ENCODE assay signal across 20 cellular contexts in genomic region chr1:171869097-171869496, GRCh38. TPM values are rescaled to one million over a fixed set of nuclear protein-coding genes. Genes with fewer than 3 reads are reported as not detected.
DNase-seq lines count a peak whose midpoint lies in the region; TF ChIP-seq lines count a peak whose summit lies in the region.
"Had no signal": no experiment of that assay in that cellular context is flagged by ENCODE, and none has a peak within 500 bp of the region (broad histone marks: within the 10 kb centered on the region; RNA-seq: fewer than 3 reads in every experiment).

No MANE protein-coding gene starts in this region.

- no peak overlapping the region for H3K27ac ChIP-seq in Peyer's patch
- H3K27ac ChIP-seq: GM23248, ovary, thoracic aorta had no signal

- H3K4me3 ChIP-seq in Peyer's patch = no peak overlapping the region
- H3K4me3 ChIP-seq: GM23248, lung, ovary, sigmoid colon, thoracic aorta had no signal

- no peak for TF ChIP-seq POLR2A in Peyer's patch (IDR thresholded peaks at IDR 0.05)

- no peaks in the 10 kb centered on the region for H3K4me1 ChIP-seq in Peyer's patch
- H3K4me1 ChIP-seq: sigmoid colon had no signal

- peaks cover 7% of the 10 kb centered on the region for H3K27me3 Mint-ChIP-seq in activated naive CD8-positive, alpha-beta T cell treated with anti-CD3 and anti-CD28 coated beads for 36 hours
- H3K27me3 Mint-ChIP-seq: stimulated activated memory B cell treated with anti-CD40 and anti-IgM and Interleukin-4, amounts not matched to agents 10 μg/mL and 1 μg/mL and 100 μg/mL, for 72 hours had no signal

- in situ Hi-C loops in G401 (cut with HindIII; ENCODE audit: low sequenced_read_pairs) = no loop called here

- DNase-seq in COR-L47 (lab: John Stamatoyannopoulos, UW) (peak; percentile 19), G401 (ENCODE audit: low spot score) (peak; percentile 81), astrocyte of the hippocampus (ENCODE audit: low read depth, low spot score) (peak; percentile 72), kidney tubule cell (ENCODE audit: low spot score) (peak; percentile 39), Peyer's patch (no peak)
- DNase-seq in activated T-cell treated with anti-CD3 and anti-CD28 coated beads, Interleukin-2, amount 50 U/mL, for 1 hour = no peak
- DNase-seq in activated naive CD8-positive, alpha-beta T cell treated with anti-CD3 and anti-CD28 coated beads for 36 hours = no peak
- DNase-seq: activated CD4-positive, alpha-beta T cell treated with anti-CD3 and anti-CD28 coated beads for 48 hours; activated effector memory CD4-positive, alpha-beta T cell treated with Interleukin-2 at 50 U/mL for 16 hours; central memory CD4-positive, alpha-beta T cell; effector CD8-positive, alpha-beta T cell; GM23248; Kasumi-1; naive B cell; NCI-H446 treated with DMSO at 0.1 percent for 48 hours; sigmoid colon had no signal

- no peaks in the 10 kb centered on the region for H3K36me3 Mint-ChIP-seq in activated naive CD8-positive, alpha-beta T cell treated with anti-CD3 and anti-CD28 coated beads for 36 hours
- H3K36me3 Mint-ChIP-seq: naive B cell; stimulated activated memory B cell treated with anti-CD40 and anti-IgM and Interleukin-4, amounts not matched to agents 10 μg/mL and 1 μg/mL and 100 μg/mL, for 72 hours had no signal

- no peaks in the 10 kb centered on the region for H3K36me3 ChIP-seq in Peyer's patch
- H3K36me3 ChIP-seq: ovary, sigmoid colon, thoracic aorta had no signal

- no peaks in the 10 kb centered on the region for H3K4me1 Mint-ChIP-seq in activated naive CD8-positive, alpha-beta T cell treated with anti-CD3 and anti-CD28 coated beads for 36 hours
- H3K4me1 Mint-ChIP-seq: naive B cell; stimulated activated memory B cell treated with anti-CD40 and anti-IgM and Interleukin-4, amounts not matched to agents 10 μg/mL and 1 μg/mL and 100 μg/mL, for 72 hours had no signal

- no peak for TF ChIP-seq CTCF in Peyer's patch (IDR thresholded peaks at IDR 0.05)

- H3K9me3 ChIP-seq in Peyer's patch = no peaks in the 10 kb centered on the region
- H3K9me3 ChIP-seq: ovary, sigmoid colon, thoracic aorta had no signal

- H3K9me3 Mint-ChIP-seq in activated naive CD8-positive, alpha-beta T cell treated with anti-CD3 and anti-CD28 coated beads for 36 hours = no peaks in the 10 kb centered on the region
- H3K9me3 Mint-ChIP-seq: stimulated activated memory B cell treated with anti-CD40 and anti-IgM and Interleukin-4, amounts not matched to agents 10 μg/mL and 1 μg/mL and 100 μg/mL, for 72 hours had no signal

- H3K27ac Mint-ChIP-seq in activated naive CD8-positive, alpha-beta T cell treated with anti-CD3 and anti-CD28 coated beads for 36 hours = no peak overlapping the region
- H3K27ac Mint-ChIP-seq: naive B cell; stimulated activated memory B cell treated with anti-CD40 and anti-IgM and Interleukin-4, amounts not matched to agents 10 μg/mL and 1 μg/mL and 100 μg/mL, for 72 hours had no signal

- no peaks in the 10 kb centered on the region for H3K27me3 ChIP-seq in Peyer's patch
- H3K27me3 ChIP-seq: ovary, sigmoid colon had no signal

- no peak overlapping the region for H3K4me3 Mint-ChIP-seq in activated naive CD8-positive, alpha-beta T cell treated with anti-CD3 and anti-CD28 coated beads for 36 hours
- H3K4me3 Mint-ChIP-seq: naive B cell; stimulated activated memory B cell treated with anti-CD40 and anti-IgM and Interleukin-4, amounts not matched to agents 10 μg/mL and 1 μg/mL and 100 μg/mL, for 72 hours had no signal

RNA-seq across cellular contexts. Expression of gene DNM3, which starts 27.8 kb away (rescaled TPM):
- total RNA-seq in G401 (2014; rRNA removed; shearing (Covaris generic)) = 8.3 and 13.0 TPM in 2 replicates
- total RNA-seq in Peyer's patch = 10 to 100 TPM in 1 of 4 donors, 1 to 10 TPM in 3; 1.4 to 11.6 (median 2.0) TPM
- total RNA-seq in activated naive CD8-positive, alpha-beta T cell treated with anti-CD3 and anti-CD28 coated beads for 36 hours = under 1 TPM; 0.34 to 0.35 TPM

Comparison
In these comparisons a context has a peak if more than half of its experiments do, and no peak if none do; other contexts are left out.
1. DNase-seq: peak in COR-L47 (single experiment), G401 (single experiment), astrocyte of the hippocampus (single experiment) and kidney tubule cell (single experiment); none in activated T-cell treated with anti-CD3 and anti-CD28 coated beads, Interleukin-2, amount 50 U/mL, for 1 hour (single experiment), Peyer's patch (0 of 3) and activated naive CD8-positive, alpha-beta T cell treated with anti-CD3 and anti-CD28 coated beads for 36 hours (single experiment).